Comparison of ENCODE assay signal across 13 cellular contexts in genomic region chr21:33514234-33514633, GRCh38. TPM values are rescaled to one million over a fixed set of nuclear protein-coding genes. Genes with fewer than 3 reads are reported as not detected.
DNase-seq lines count a peak whose midpoint lies in the region; ATAC-seq and TF ChIP-seq lines count a peak whose summit lies in the region.
"Had no signal": no experiment of that assay in that cellular context is flagged by ENCODE, and none has a peak within 500 bp of the region (broad histone marks: within the 10 kb centered on the region; RNA-seq: fewer than 3 reads in every experiment).

No MANE protein-coding gene starts in this region.

- intact Hi-C loops in activated naive CD4-positive, alpha-beta T cell treated with anti-CD3 and anti-CD28 coated beads for 36 hours (cut with micrococcal nuclease): no loop called here
- intact Hi-C loops in dorsolateral prefrontal cortex (cut with DNase I): no loop called here

- no peaks in the 10 kb centered on the region for H3K27me3 Mint-ChIP-seq in activated naive CD4-positive, alpha-beta T cell treated with anti-CD3 and anti-CD28 coated beads for 36 hours (ENCODE audit: low read depth)
- no peaks in the 10 kb centered on the region for H3K27me3 Mint-ChIP-seq in T-helper 2 cell treated with Interferon-gamma antibody and Interleukin-4, amounts not matched to agents 5 μg/mL and 100 μg/mL, for 36 hours (ENCODE audit: low read depth)
- H3K27me3 Mint-ChIP-seq: stimulated activated naive CD8-positive, alpha-beta T cell treated with anti-CD3 and anti-CD28 coated beads, Interleukin-15, amount 100 ng/mL, for 72 hours had no signal

- H3K4me3 ChIP-seq in fibroblast of mammary gland (ENCODE audit: control insufficient read depth, low read depth, low read length) (no peak overlapping the region), dorsolateral prefrontal cortex (no peak overlapping the region)
- H3K4me3 ChIP-seq: uterus had no signal

- DNase-seq in activated naive CD4-positive, alpha-beta T cell treated with anti-CD3 and anti-CD28 coated beads for 36 hours: no peak
- no peak for DNase-seq in activated naive CD4-positive, alpha-beta T cell treated with Interleukin-2 at 50 U/mL for 16 hours
- DNase-seq in T-helper 2 cell treated with Interferon-gamma antibody and Interleukin-4, amounts not matched to agents 5 μg/mL and 100 μg/mL, for 36 hours (ENCODE audit: low spot score): no peak
- DNase-seq in fibroblast of mammary gland (ENCODE audit: low read depth): peak; percentile 37
- DNase-seq in stromal cell of bone marrow (ENCODE audit: low read depth): peak; percentile 55
- DNase-seq in dorsolateral prefrontal cortex: no peak
- no peak for DNase-seq in epidermal melanocyte (ENCODE audit: insufficient read length, low spot score)
- DNase-seq: anterior cingulate cortex; Calu3; NCI-H82; stimulated activated naive CD8-positive, alpha-beta T cell treated with anti-CD3 and anti-CD28 coated beads, Interleukin-15, amount 100 ng/mL, for 72 hours; uterus had no signal

- no peak for ATAC-seq in HG02642 (IDR thresholded peaks at IDR 0.05; ENCODE audit: poor library complexity, unreplicated experiment)
- ATAC-seq: stimulated activated naive CD8-positive, alpha-beta T cell treated with anti-CD3 and anti-CD28 coated beads, Interleukin-15, amount 100 ng/mL, for 72 hours had no signal

- TF ChIP-seq CTCF in fibroblast of mammary gland (conservative IDR thresholded peaks at IDR 0.05; ENCODE audit: control insufficient read depth, insufficient read depth, low read depth, low read length): no peak
- TF ChIP-seq CTCF in dorsolateral prefrontal cortex (IDR thresholded peaks at IDR 0.05 in 54 of 56, conservative IDR thresholded peaks at IDR 0.05 in 2 of 56; ENCODE audit: low read depth in 1 of 56, partially characterized antibody in 56 of 56): no peak

- H3K36me3 Mint-ChIP-seq in activated naive CD4-positive, alpha-beta T cell treated with anti-CD3 and anti-CD28 coated beads for 36 hours (ENCODE audit: low read depth): peaks cover 54% of the 10 kb centered on the region
- peaks cover 60% of the 10 kb centered on the region for H3K36me3 Mint-ChIP-seq in T-helper 2 cell treated with Interferon-gamma antibody and Interleukin-4, amounts not matched to agents 5 μg/mL and 100 μg/mL, for 36 hours (ENCODE audit: low read depth)

- H3K27ac Mint-ChIP-seq in activated naive CD4-positive, alpha-beta T cell treated with anti-CD3 and anti-CD28 coated beads for 36 hours: peak overlapping the region; percentile 70
- peak overlapping the region; percentile 76 for H3K27ac Mint-ChIP-seq in T-helper 2 cell treated with Interferon-gamma antibody and Interleukin-4, amounts not matched to agents 5 μg/mL and 100 μg/mL, for 36 hours

- no peak overlapping the region for H3K4me3 Mint-ChIP-seq in activated naive CD4-positive, alpha-beta T cell treated with anti-CD3 and anti-CD28 coated beads for 36 hours
- no peak overlapping the region for H3K4me3 Mint-ChIP-seq in T-helper 2 cell treated with Interferon-gamma antibody and Interleukin-4, amounts not matched to agents 5 μg/mL and 100 μg/mL, for 36 hours
- H3K4me3 Mint-ChIP-seq: stimulated activated naive CD8-positive, alpha-beta T cell treated with anti-CD3 and anti-CD28 coated beads, Interleukin-15, amount 100 ng/mL, for 72 hours had no signal

- no peak overlapping the region for H3K27ac ChIP-seq in dorsolateral prefrontal cortex
- H3K27ac ChIP-seq: uterus had no signal

- H3K4me1 Mint-ChIP-seq in activated naive CD4-positive, alpha-beta T cell treated with anti-CD3 and anti-CD28 coated beads for 36 hours (ENCODE audit: low read depth): peaks cover 13% of the 10 kb centered on the region
- peaks cover 11% of the 10 kb centered on the region for H3K4me1 Mint-ChIP-seq in T-helper 2 cell treated with Interferon-gamma antibody and Interleukin-4, amounts not matched to agents 5 μg/mL and 100 μg/mL, for 36 hours (ENCODE audit: low read depth)

- CTCF ChIA-PET in activated naive CD4-positive, alpha-beta T cell treated with anti-CD3 and anti-CD28 coated beads for 36 hours (lab: Charles Lee): interaction anchor here (1.2 kb wide), 1 partner anchor 92 kb away, joined by 3 read pairs; no protein-coding TSS in a partner anchor

- H3K27me3 ChIP-seq in dorsolateral prefrontal cortex: no peaks in the 10 kb centered on the region
- H3K27me3 ChIP-seq: uterus had no signal

- no peaks in the 10 kb centered on the region for H3K9me3 Mint-ChIP-seq in activated naive CD4-positive, alpha-beta T cell treated with anti-CD3 and anti-CD28 coated beads for 36 hours
- H3K9me3 Mint-ChIP-seq in T-helper 2 cell treated with Interferon-gamma antibody and Interleukin-4, amounts not matched to agents 5 μg/mL and 100 μg/mL, for 36 hours: no peaks in the 10 kb centered on the region
- H3K9me3 Mint-ChIP-seq: stimulated activated naive CD8-positive, alpha-beta T cell treated with anti-CD3 and anti-CD28 coated beads, Interleukin-15, amount 100 ng/mL, for 72 hours had no signal

RNA-seq across cellular contexts. Expression of gene DNAJC28, which starts 22.7 kb away (rescaled TPM):
- under 1 TPM; 0.17 TPM for total RNA-seq in activated naive CD4-positive, alpha-beta T cell treated with anti-CD3 and anti-CD28 coated beads for 36 hours
- total RNA-seq in dorsolateral prefrontal cortex: 10 to 100 TPM in 22 of 120 experiments, 1 to 10 TPM in 98; 3.5 to 15.7 (median 8.5) TPM

RNA-seq across cellular contexts. Expression of gene GART, which starts 27.7 kb away (rescaled TPM):
- total RNA-seq in activated naive CD4-positive, alpha-beta T cell treated with anti-CD3 and anti-CD28 coated beads for 36 hours: 100 to 1,000 TPM; 234 to 237 TPM
- 10 to 100 TPM; 35.5 to 78.5 (median 51.1) TPM for total RNA-seq in dorsolateral prefrontal cortex

RNA-seq across cellular contexts. Expression of gene SON, which starts 28.6 kb away (rescaled TPM):
- 100 to 1,000 TPM; 269 to 273 TPM for total RNA-seq in activated naive CD4-positive, alpha-beta T cell treated with anti-CD3 and anti-CD28 coated beads for 36 hours
- total RNA-seq in dorsolateral prefrontal cortex: 100 to 1,000 TPM; 177 to 330 (median 263) TPM

RNA-seq across cellular contexts. Expression of gene TMEM50B, which starts 34.5 kb away (rescaled TPM):
- total RNA-seq in activated naive CD4-positive, alpha-beta T cell treated with anti-CD3 and anti-CD28 coated beads for 36 hours: 10 to 100 TPM; 17.8 to 18.2 TPM
- 10 to 100 TPM; 34.8 to 77.4 (median 49.5) TPM for total RNA-seq in dorsolateral prefrontal cortex

Comparison
In these comparisons a context has a peak if more than half of its experiments do, and no peak if none do; other contexts are left out.
1. DNase-seq: peak in fibroblast of mammary gland (single experiment) and stromal cell of bone marrow (single experiment); none in activated naive CD4-positive, alpha-beta T cell treated with anti-CD3 and anti-CD28 coated beads for 36 hours (single experiment), activated naive CD4-positive, alpha-beta T cell treated with Interleukin-2 at 50 U/mL for 16 hours (single experiment), T-helper 2 cell treated with Interferon-gamma antibody and Interleukin-4, amounts not matched to agents 5 μg/mL and 100 μg/mL, for 36 hours (single experiment), dorsolateral prefrontal cortex (0 of 10) and epidermal melanocyte (single experiment).